Comparison of ENCODE assay signal across 12 cellular contexts in genomic region chr6:158050107-158050735, GRCh38.
DNase-seq lines count a peak whose midpoint lies in the region; TF ChIP-seq lines count a peak whose summit lies in the region.
"Had no signal": no experiment of that assay in that cellular context is flagged by ENCODE, and none has a peak within 500 bp of the region (broad histone marks: within the 10 kb centered on the region; RNA-seq: fewer than 3 reads in every experiment).

No MANE protein-coding gene starts in this region.

- H3K27ac Mint-ChIP-seq in chondrocyte (ENCODE audit: unreplicated experiment) = no peak overlapping the region

- no peaks in the 10 kb centered on the region for H3K27me3 Mint-ChIP-seq in chondrocyte (ENCODE audit: low read depth)

- H3K4me3 ChIP-seq in ACC112 (ENCODE audit: low read depth, low read length) (no peak overlapping the region), BLaER1 (no peak overlapping the region), osteoblast (ENCODE audit: insufficient read depth, low read length) (no peak overlapping the region)
- H3K4me3 ChIP-seq: BLaER1 treated with 17β-estradiol and CSF1 and Interleukin-3, amounts not matched to agents 10 nM and 100 nM; SJSA1 had no signal

- no peaks in the 10 kb centered on the region for H3K9me3 Mint-ChIP-seq in chondrocyte (ENCODE audit: low read depth)

- H4K20me1 ChIP-seq in BLaER1 = no peaks in the 10 kb centered on the region
- no peaks in the 10 kb centered on the region for H4K20me1 ChIP-seq in osteoblast (ENCODE audit: insufficient read depth, low read length)

- TF ChIP-seq CTCF in chondrocyte (IDR thresholded peaks at IDR 0.05) (no peak), osteoblast (IDR thresholded peaks at IDR 0.05; ENCODE audit: extremely low read depth, low read depth, low read length) (no peak)

- no peak overlapping the region for H2AFZ ChIP-seq in ACC112 (ENCODE audit: low read length, unreplicated experiment)
- H2AFZ ChIP-seq in osteoblast (ENCODE audit: low read length) = no peak overlapping the region

- no peak overlapping the region for H3K4me3 Mint-ChIP-seq in chondrocyte (ENCODE audit: unreplicated experiment)

- DNase-seq in chondrocyte (ENCODE audit: low spot score) = peak; percentile 49
- DNase-seq in osteoblast (ENCODE audit: insufficient read length, low spot score, missing footprints) = peak; percentile 43
- DNase-seq in NOMO-1 treated with dmso at 0.1 percent for 144 hours (lab: John Stamatoyannopoulos, UW; ENCODE audit: unreplicated experiment) = no peak
- no peak for DNase-seq in AG08395 (ENCODE audit: low spot score)
- DNase-seq in dedifferentiated amniotic fluid mesenchymal stem cell (ENCODE audit: extremely low spot score) = no peak
- DNase-seq: NCI-H1417 treated with DMSO at 0.1 percent for 48 hours, NCI-H2029, NCI-H774 had no signal

- H3K36me3 ChIP-seq in ACC112 (ENCODE audit: insufficient read depth, low read length) = peaks cover 20% of the 10 kb centered on the region; the same call in 1 of the 2 replicates
- H3K36me3 ChIP-seq in BLaER1 = no peaks in the 10 kb centered on the region; the same call in 1 of the 2 replicates
- peaks cover 58% of the 10 kb centered on the region for H3K36me3 ChIP-seq in osteoblast (ENCODE audit: insufficient read depth, low read length)

- H3K27ac ChIP-seq in ACC112 (ENCODE audit: low read depth, low read length) = peak overlapping the region; percentile 14; the same call in 1 of the 2 replicates
- H3K27ac ChIP-seq in BLaER1 = no peak overlapping the region
- peak overlapping the region; percentile 78 for H3K27ac ChIP-seq in osteoblast (ENCODE audit: low read depth, low read length)
- H3K27ac ChIP-seq: BLaER1 treated with 17β-estradiol and CSF1 and Interleukin-3, amounts not matched to agents 10 nM and 100 nM; SJSA1 had no signal

- H3K79me2 ChIP-seq in ACC112 (ENCODE audit: control insufficient read depth, insufficient read depth, low read length, unreplicated experiment) (no peaks in the 10 kb centered on the region), osteoblast (ENCODE audit: insufficient read depth, low read length) (peaks cover 46% of the 10 kb centered on the region)

- H3K36me3 Mint-ChIP-seq in chondrocyte (ENCODE audit: low read depth) = peaks cover 22% of the 10 kb centered on the region

- H3K4me2 ChIP-seq in BLaER1 (0 out of 2 replicates have a peak overlapping the region, but pooled peaks have one; percentile 12), osteoblast (ENCODE audit: insufficient read depth, low read length) (no peak overlapping the region)

- H3K27me3 ChIP-seq in ACC112 (ENCODE audit: insufficient read depth, low read length) (no peaks in the 10 kb centered on the region), BLaER1 (no peaks in the 10 kb centered on the region), osteoblast (ENCODE audit: insufficient read depth, low read length) (no peaks in the 10 kb centered on the region)
- H3K27me3 ChIP-seq: SJSA1 had no signal

- H3K9ac ChIP-seq in BLaER1 = no peak overlapping the region
- H3K9ac ChIP-seq: BLaER1 treated with 17β-estradiol and CSF1 and Interleukin-3, amounts not matched to agents 10 nM and 100 nM had no signal

- peaks cover 12% of the 10 kb centered on the region for H3K4me1 Mint-ChIP-seq in chondrocyte (ENCODE audit: low read depth)

- H3K4me1 ChIP-seq in ACC112 (ENCODE audit: control insufficient read depth, insufficient read depth, low read length, unreplicated experiment) = peaks cover 23% of the 10 kb centered on the region
- peaks cover 9% of the 10 kb centered on the region; the same call in 1 of the 2 replicates for H3K4me1 ChIP-seq in BLaER1
- H3K4me1 ChIP-seq in osteoblast (ENCODE audit: insufficient read depth, low read length) = peaks cover 41% of the 10 kb centered on the region

- H3K9me3 ChIP-seq in BLaER1 (no peaks in the 10 kb centered on the region), osteoblast (ENCODE audit: low read depth, low read length) (no peaks in the 10 kb centered on the region)
- H3K9me3 ChIP-seq: BLaER1 treated with 17β-estradiol and CSF1 and Interleukin-3, amounts not matched to agents 10 nM and 100 nM; SJSA1 had no signal

Comparison
In these comparisons a context has a peak if more than half of its experiments do, and no peak if none do; other contexts are left out.
1. DNase-seq: peak in chondrocyte (single experiment) and osteoblast (single experiment); none in NOMO-1 treated with dmso at 0.1 percent for 144 hours (single experiment), AG08395 (single experiment) and dedifferentiated amniotic fluid mesenchymal stem cell (single experiment).